ENCODE assay signal across 23 cellular contexts in genomic region chr5:63877961-63878360, GRCh38.
DNase-seq lines count a peak whose midpoint lies in the region; ATAC-seq, FAIRE-seq and TF ChIP-seq lines count a peak whose summit lies in the region.
"Had no signal": no experiment of that assay in that cellular context is flagged by ENCODE, and none has a peak within 500 bp of the region (broad histone marks: within the 10 kb centered on the region; RNA-seq: fewer than 3 reads in every experiment).

No MANE protein-coding gene starts in this region.

- H3K9me3 Mint-ChIP-seq in WTC11 (no peaks in the 10 kb centered on the region), glutamatergic neuron (ENCODE audit: unreplicated experiment) (no peaks in the 10 kb centered on the region), chondrocyte (ENCODE audit: low read depth) (peaks cover 3% of the 10 kb centered on the region)

- no peak overlapping the region for H3K4me3 Mint-ChIP-seq in WTC11
- no peak overlapping the region for H3K4me3 Mint-ChIP-seq in glutamatergic neuron (ENCODE audit: unreplicated experiment)
- H3K4me3 Mint-ChIP-seq in chondrocyte (ENCODE audit: unreplicated experiment), result no peak overlapping the region
- H3K4me3 Mint-ChIP-seq: CD14-positive monocyte; CD4-positive, alpha-beta T cell; CD8-positive, alpha-beta memory T cell; HFFc6 had no signal

- POLR2A ChIA-PET in WTC11 (lab: Charles Lee), result no interaction called here

- no CpG with 5 or more reads among the region's 2 CpGs for WGBS in mesendoderm (ENCODE audit: extremely low coverage, insufficient coverage, low lambda C conversion rate)

- no peak overlapping the region for H2BK120ac ChIP-seq in mesendoderm (ENCODE audit: low read depth, low read length)

- no peak overlapping the region for H4K5ac ChIP-seq in mesendoderm (ENCODE audit: low read length)

- H3K4me2 ChIP-seq in mesendoderm (ENCODE audit: low read length), result no peak overlapping the region
- H3K4me2 ChIP-seq: BLaER1 treated with 17β-estradiol and CSF1 and Interleukin-3, amounts not matched to agents 10 nM and 100 nM had no signal

- no peaks in the 10 kb centered on the region for H3K36me3 Mint-ChIP-seq in WTC11
- no peaks in the 10 kb centered on the region for H3K36me3 Mint-ChIP-seq in glutamatergic neuron (ENCODE audit: unreplicated experiment)
- H3K36me3 Mint-ChIP-seq in chondrocyte (ENCODE audit: low read depth), result no peaks in the 10 kb centered on the region
- H3K36me3 Mint-ChIP-seq: CD14-positive monocyte; CD8-positive, alpha-beta memory T cell had no signal

- no peak overlapping the region for H2AK5ac ChIP-seq in mesendoderm (ENCODE audit: low read length)

- no peak overlapping the region for H3K4ac ChIP-seq in mesendoderm (ENCODE audit: low read depth, low read length)

- no peak overlapping the region for H3K9ac ChIP-seq in mesendoderm (ENCODE audit: low read length)
- H3K9ac ChIP-seq: BLaER1 treated with 17β-estradiol and CSF1 and Interleukin-3, amounts not matched to agents 10 nM and 100 nM had no signal

- peak; percentile 23 for FAIRE-seq in urothelium cell line (lab: Jason Lieb, UNC)
- FAIRE-seq: D721Med, GM12878, GM19239 had no signal

- H3K79me2 ChIP-seq in mesendoderm (ENCODE audit: control insufficient read depth, insufficient read depth, low read length), result no peaks in the 10 kb centered on the region

- H3K18ac ChIP-seq in mesendoderm (ENCODE audit: low read length), result no peak overlapping the region

- no peak overlapping the region for H2BK5ac ChIP-seq in mesendoderm (ENCODE audit: low read length)

- no peaks in the 10 kb centered on the region for H3K27me3 Mint-ChIP-seq in WTC11 (ENCODE audit: low read depth)
- H3K27me3 Mint-ChIP-seq in glutamatergic neuron (ENCODE audit: unreplicated experiment), result no peaks in the 10 kb centered on the region
- H3K27me3 Mint-ChIP-seq in chondrocyte (ENCODE audit: low read depth), result no peaks in the 10 kb centered on the region
- H3K27me3 Mint-ChIP-seq: CD4-positive, alpha-beta T cell; CD8-positive, alpha-beta memory T cell had no signal

- H3K4me1 ChIP-seq in mesendoderm (ENCODE audit: control insufficient read depth, low read depth, low read length), result no peaks in the 10 kb centered on the region
- H3K4me1 ChIP-seq: BE2C; BLaER1 treated with 17β-estradiol and CSF1 and Interleukin-3, amounts not matched to agents 10 nM and 100 nM; HAP-1 had no signal

- H2BK15ac ChIP-seq in mesendoderm (replicated peaks; ENCODE audit: low read depth), result no peak overlapping the region

- DNase-seq in WTC11 (ENCODE audit: low spot score) (no peak), glutamatergic neuron (no peak), mesendoderm (peak; percentile 2), urothelium cell line (ENCODE audit: low spot score) (no peak), chondrocyte (ENCODE audit: low spot score) (no peak)
- DNase-seq: BE2C; CD4-positive, alpha-beta T cell; CD8-positive, alpha-beta memory T cell; DMS 273 treated with DMSO at 0.1 percent for 48 hours; DMS79; EL; GDM1; GOT3; HFFc6 had no signal

- TF ChIP-seq CTCF in WTC11 (IDR thresholded peaks at IDR 0.05) (no peak), glutamatergic neuron (IDR thresholded peaks at IDR 0.05; ENCODE audit: partially characterized antibody, unreplicated experiment) (no peak), chondrocyte (IDR thresholded peaks at IDR 0.05) (no peak)

- CTCF ChIA-PET in WTC11 (lab: Charles Lee), result no interaction called here

- no peak overlapping the region for H3K4me3 ChIP-seq in mesendoderm (ENCODE audit: low read length)
- H3K4me3 ChIP-seq: BLaER1 treated with 17β-estradiol and CSF1 and Interleukin-3, amounts not matched to agents 10 nM and 100 nM; GM12878; HAP-1 had no signal

- H3K23ac ChIP-seq in mesendoderm (ENCODE audit: low read length), result no peak overlapping the region

- peaks cover 3% of the 10 kb centered on the region; the same call in 1 of the 2 replicates for H3K4me1 Mint-ChIP-seq in WTC11
- H3K4me1 Mint-ChIP-seq in glutamatergic neuron (ENCODE audit: low read depth, unreplicated experiment), result peaks cover 9% of the 10 kb centered on the region
- H3K4me1 Mint-ChIP-seq in chondrocyte (ENCODE audit: low read depth), result no peaks in the 10 kb centered on the region
- H3K4me1 Mint-ChIP-seq: CD14-positive monocyte; CD8-positive, alpha-beta memory T cell had no signal

- ATAC-seq in WTC11, result peak; percentile 80
- ATAC-seq in HG03025 (IDR thresholded peaks at IDR 0.05; ENCODE audit: low FRiP score, unreplicated experiment), result no peak
- no peak for ATAC-seq in GM18519 (IDR thresholded peaks at IDR 0.05; ENCODE audit: low FRiP score, unreplicated experiment)
- ATAC-seq in GM21619 (IDR thresholded peaks at IDR 0.05; ENCODE audit: unreplicated experiment), result no peak
- ATAC-seq: GM12878 had no signal

- no peaks in the 10 kb centered on the region for H3K27me3 ChIP-seq in mesendoderm (ENCODE audit: insufficient read depth, low read length, poor library complexity)
- H3K27me3 ChIP-seq: BE2C; BLaER1 treated with 17β-estradiol and CSF1 and Interleukin-3, amounts not matched to agents 10 nM and 100 nM had no signal

- no peak overlapping the region for H4K8ac ChIP-seq in mesendoderm (ENCODE audit: low read depth, low read length)

- H3K79me1 ChIP-seq in mesendoderm (ENCODE audit: low read length), result no peaks in the 10 kb centered on the region

- H3K27ac ChIP-seq in mesendoderm (ENCODE audit: low read depth, low read length), result no peak overlapping the region
- H3K27ac ChIP-seq: BLaER1 treated with 17β-estradiol and CSF1 and Interleukin-3, amounts not matched to agents 10 nM and 100 nM had no signal

- no peak overlapping the region; the same call in 1 of the 2 replicates for H3K27ac Mint-ChIP-seq in WTC11
- H3K27ac Mint-ChIP-seq in glutamatergic neuron (ENCODE audit: unreplicated experiment), result peak overlapping the region; percentile 21
- no peak overlapping the region for H3K27ac Mint-ChIP-seq in chondrocyte (ENCODE audit: unreplicated experiment)
- H3K27ac Mint-ChIP-seq: CD14-positive monocyte; CD4-positive, alpha-beta T cell; CD8-positive, alpha-beta memory T cell; HFFc6 had no signal

- no peak overlapping the region for H3K56ac ChIP-seq in mesendoderm (ENCODE audit: low read length)

- no peaks in the 10 kb centered on the region for H3K36me3 ChIP-seq in mesendoderm (ENCODE audit: control insufficient read depth, insufficient read depth, low read length)
- H3K36me3 ChIP-seq: BE2C; BLaER1 treated with 17β-estradiol and CSF1 and Interleukin-3, amounts not matched to agents 10 nM and 100 nM; HAP-1 had no signal

TF ChIP-seq in WTC11, 78 proteins besides CTCF, POLR2A, EP300 and RAD21:
- TF ChIP-seq ZNF138 (CRISPR knock-in tag; conservative IDR thresholded peaks at IDR 0.05), result no peak
- no peak for TF ChIP-seq E2F1 (CRISPR knock-in tag; IDR thresholded peaks at IDR 0.05)
TF ChIP-seq in WTC11: peak in this region for 0.
